8 cellular contexts compared by ENCODE assay signal in the genomic region with DNA sequence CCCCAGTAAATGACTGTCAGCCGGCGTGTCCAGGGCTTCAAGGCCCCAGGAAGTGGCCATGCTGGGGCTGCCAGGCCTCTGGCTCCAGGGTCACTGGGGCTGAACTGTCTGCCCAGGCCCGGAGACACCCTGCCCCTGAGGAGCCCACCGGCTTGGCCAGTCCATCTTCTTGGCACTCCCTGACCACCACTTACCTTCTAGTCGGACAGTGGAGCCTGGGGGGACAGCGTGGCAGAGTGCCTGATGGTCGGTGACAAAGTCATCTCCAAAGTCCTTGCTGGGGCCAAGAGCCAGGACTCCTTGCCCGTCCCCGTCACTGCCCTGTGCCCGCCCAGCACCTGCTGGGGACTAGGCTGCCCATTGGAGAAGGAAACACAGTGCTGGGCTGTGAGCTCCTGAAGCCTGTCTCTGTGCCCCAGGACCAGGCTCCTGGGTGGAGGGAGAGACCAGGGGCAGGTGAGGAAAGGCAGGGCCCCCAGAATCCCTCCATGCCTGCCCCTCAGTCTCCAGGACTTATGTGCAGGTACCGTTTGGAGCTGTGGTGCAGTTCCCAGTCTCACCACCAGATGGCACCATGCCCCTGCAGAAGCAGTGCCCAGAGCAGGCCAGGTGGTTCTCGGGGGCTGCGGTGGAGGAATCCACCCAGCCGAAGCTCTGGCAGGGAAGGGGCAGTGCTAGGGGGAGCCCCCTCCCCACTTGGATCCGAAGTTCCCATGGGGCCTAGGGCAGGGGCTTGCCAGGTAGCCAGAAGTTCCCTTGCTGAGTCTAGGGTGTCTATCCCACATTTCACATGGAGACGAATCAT. TPM values are rescaled to one million over a fixed set of nuclear protein-coding genes. Genes with fewer than 3 reads are reported as not detected.
DNase-seq lines count a peak whose midpoint lies in the region; ATAC-seq and TF ChIP-seq lines count a peak whose summit lies in the region.

No MANE protein-coding gene starts in this region.

- H3K36me3 Mint-ChIP-seq in Caco-2 (ENCODE audit: insufficient read depth, unreplicated experiment), result no peaks in the 10 kb centered on the region

- H3K27me3 ChIP-seq in Caco-2 (replicated peaks; ENCODE audit: control insufficient read depth, insufficient read depth, low read length), result no peaks in the 10 kb centered on the region

- H3K9me3 Mint-ChIP-seq in Caco-2 (ENCODE audit: unreplicated experiment), result no peaks in the 10 kb centered on the region

- no peak overlapping the region for H3K4me3 ChIP-seq in Caco-2 (ENCODE audit: low read depth, low read length)
- no peak overlapping the region for H3K4me3 ChIP-seq in foreskin fibroblast (ENCODE audit: low read depth in 1 of 2, low read length in 2 of 2)

- no peak overlapping the region for H3K4me3 Mint-ChIP-seq in Caco-2 (ENCODE audit: unreplicated experiment)

- no peaks in the 10 kb centered on the region for H3K4me1 Mint-ChIP-seq in Caco-2 (ENCODE audit: low read depth, unreplicated experiment)

- DNase-seq in Caco-2, result peak; percentile 79 to 86
- peak; percentile 98 for DNase-seq in HuH-7 (ENCODE audit: low spot score)
- DNase-seq in RWPE1 (ENCODE audit: low spot score), result peak; percentile 64
- peak; percentile 79 for DNase-seq in activated T-helper 9 cell treated with anti-CD3 and anti-CD28 coated beads, Interleukin-2, amount 50 U/mL, for 16 hours (ENCODE audit: low read depth)
- DNase-seq in foreskin fibroblast, result peak; percentile 45 to 83
- DNase-seq in occipital lobe (lab: John Stamatoyannopoulos, UW), result peak; percentile 60
- peak; percentile 82 for DNase-seq in superior temporal gyrus (ENCODE audit: extremely low spot score)

- H3K36me3 ChIP-seq in Caco-2 (ENCODE audit: control insufficient read depth, insufficient read depth, low read length), result no peaks in the 10 kb centered on the region

- H3K27ac Mint-ChIP-seq in Caco-2 (ENCODE audit: unreplicated experiment), result no peak overlapping the region

- intact Hi-C loops in Caco-2 (cut with micrococcal nuclease; ENCODE audit: unreplicated experiment), result loop anchor here (1.0 kb wide), 2 partner anchors 81 to 128 kb away; no protein-coding TSS in a partner anchor

- no peaks in the 10 kb centered on the region for H3K4me1 ChIP-seq in Caco-2

- BruUV-seq in Caco-2 (replicated peaks; lab: Mats Ljungman, UMichigan), result no TSS peak

- H3K27me3 Mint-ChIP-seq in Caco-2 (ENCODE audit: insufficient read depth, unreplicated experiment), result peaks cover 3% of the 10 kb centered on the region

- CTCF ChIA-PET in Caco-2 (lab: Charles Lee), result interaction anchor here (0.6 to 1.6 kb wide), 10 partner anchors 18 to 714 kb away, joined by 3 to 24 read pairs (median 4); no protein-coding TSS in a partner anchor
- CTCF ChIA-PET in RWPE1 (lab: Yijun Ruan, JAX), result interaction anchor here (0.6 to 1.1 kb wide), 10 partner anchors 57 to 298 kb away, joined by 3 to 8 read pairs (median 4); no protein-coding TSS in a partner anchor

- ATAC-seq in HG03175 (IDR thresholded peaks at IDR 0.05; ENCODE audit: unreplicated experiment), result no peak

- no peaks in the 10 kb centered on the region for H3K9me3 ChIP-seq in Caco-2

- no peak overlapping the region for H3K27ac ChIP-seq in RWPE1

- POLR2A ChIA-PET in Caco-2 (lab: Charles Lee) (no interaction called here), RWPE1 (lab: Yijun Ruan, JAX; ENCODE audit: low non-redundant PET) (no interaction called here)

- TF ChIP-seq CTCF in Caco-2 (IDR thresholded peaks at IDR 0.05; ENCODE audit: insufficient read depth in 1 of 2, low read depth in 1 of 2, low read length in 1 of 2, severe bottlenecking in 1 of 2, unreplicated experiment in 1 of 2), result peak; percentile 96 to 97
- peak; percentile 96 for TF ChIP-seq CTCF in RWPE1 (conservative IDR thresholded peaks at IDR 0.05; ENCODE audit: low read depth)
- TF ChIP-seq CTCF in foreskin fibroblast (IDR thresholded peaks at IDR 0.05; ENCODE audit: low read depth, low read length), result peak; percentile 94

RNA-seq across cellular contexts. Expression of a gene that starts 6.0 kb away (rescaled TPM):
- not detected in 2 replicates for total RNA-seq in Caco-2 (2022)
- total RNA-seq in occipital lobe, result not detected

RNA-seq across cellular contexts. Expression of a gene that starts 25.2 kb away (rescaled TPM):
- total RNA-seq in Caco-2 (2022) (39.9 and 45.7 TPM in 2 replicates), occipital lobe (3.3 TPM)

RNA-seq across cellular contexts. Expression of a gene that starts 39.8 kb away (rescaled TPM):
- total RNA-seq in Caco-2 (2022), result 41.1 and 43.0 TPM in 2 replicates
- total RNA-seq in occipital lobe, result 25.9 TPM

RNA-seq across cellular contexts. Expression of a gene that starts 40.9 kb away (rescaled TPM):
- total RNA-seq in Caco-2 (2022) (365 and 385 TPM in 2 replicates), occipital lobe (90.6 TPM)
